Comparison of ENCODE assay signal across 28 cellular contexts in the genomic region with DNA sequence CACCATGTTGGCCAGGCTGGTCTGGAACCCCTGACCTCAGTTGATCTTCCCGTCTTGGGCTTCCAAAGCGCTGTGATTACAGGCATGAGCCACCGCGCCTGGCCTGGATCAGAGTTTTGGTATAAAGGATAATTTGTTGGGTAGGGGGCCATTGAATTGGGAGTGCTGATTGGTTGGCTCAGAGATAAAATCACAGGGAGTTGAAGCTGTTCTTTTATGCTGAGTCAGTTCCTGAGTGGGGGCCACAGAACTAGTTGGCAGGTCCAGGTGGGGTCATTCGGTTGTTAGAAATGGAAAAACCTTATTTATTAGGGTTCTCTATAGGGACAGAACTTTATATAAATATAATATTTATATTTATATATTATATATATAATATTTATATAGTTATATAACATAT.
"Had no signal": no experiment of that assay in that cellular context is flagged by ENCODE, and none has a peak within 500 bp of the region (broad histone marks: within the 10 kb centered on the region; RNA-seq: fewer than 3 reads in every experiment).

No MANE protein-coding gene starts in this region.

- H3K27ac ChIP-seq: adrenal gland, body of pancreas, esophagus squamous epithelium, gastroesophageal sphincter, heart right ventricle, hepatocyte had no signal

- H3K79me2 ChIP-seq: hepatocyte had no signal

- H3K4me3 Mint-ChIP-seq: activated CD4-positive, alpha-beta memory T cell treated with anti-CD3 and anti-CD28 coated beads for 36 hours; activated CD4-positive, alpha-beta T cell treated with anti-CD3 and anti-CD28 coated beads for 36 hours; activated CD4-positive, alpha-beta T cell treated with anti-CD3 and anti-CD28 coated beads, Interleukin-2, amount 10 ng/mL, durations not matched to agents 24 days and 14 days; activated naive CD4-positive, alpha-beta T cell treated with anti-CD3 and anti-CD28 coated beads, Interleukin-2, amount 10 ng/mL, durations not matched to agents 7 days and 5 days; activated T-cell treated with anti-CD3 and anti-CD28 coated beads, Interleukin-2, amount 50 U/mL, for 72 hours; effector memory CD8-positive, alpha-beta T cell had no signal

- ATAC-seq: activated CD4-positive, alpha-beta T cell treated with anti-CD3 and anti-CD28 coated beads for 36 hours; activated naive CD4-positive, alpha-beta T cell treated with anti-CD3 and anti-CD28 coated beads, Interleukin-2, amount 50 U/mL, for 72 hours; activated T-cell treated with anti-CD3 and anti-CD28 coated beads, Interleukin-2, amount 50 U/mL, for 72 hours; body of pancreas; effector memory CD8-positive, alpha-beta T cell; gastroesophageal sphincter; heart right ventricle had no signal

- H3K9me3 ChIP-seq: adrenal gland, body of pancreas, esophagus squamous epithelium, gastroesophageal sphincter, heart right ventricle had no signal

- H3K4me3 ChIP-seq: adrenal gland, body of pancreas, esophagus squamous epithelium, gastroesophageal sphincter, heart right ventricle, hepatocyte had no signal

- H3K36me3 Mint-ChIP-seq: activated CD4-positive, alpha-beta memory T cell treated with anti-CD3 and anti-CD28 coated beads for 36 hours; activated naive CD4-positive, alpha-beta T cell treated with anti-CD3 and anti-CD28 coated beads, Interleukin-2, amount 50 U/mL, for 72 hours had no signal

- H3K4me2 ChIP-seq: hepatocyte had no signal

- H3K36me3 ChIP-seq: adrenal gland, gastroesophageal sphincter, heart right ventricle had no signal

- FAIRE-seq: colon had no signal

- H3K27ac Mint-ChIP-seq: activated CD4-positive, alpha-beta memory T cell treated with anti-CD3 and anti-CD28 coated beads for 36 hours; activated CD4-positive, alpha-beta T cell treated with anti-CD3 and anti-CD28 coated beads for 36 hours; activated CD4-positive, alpha-beta T cell treated with anti-CD3 and anti-CD28 coated beads, Interleukin-2, amount 10 ng/mL, durations not matched to agents 24 days and 14 days; activated naive CD4-positive, alpha-beta T cell treated with anti-CD3 and anti-CD28 coated beads, Interleukin-2, amount 10 ng/mL, durations not matched to agents 7 days and 5 days; activated naive CD4-positive, alpha-beta T cell treated with anti-CD3 and anti-CD28 coated beads, Interleukin-2, amount 50 U/mL, for 72 hours; activated T-cell treated with anti-CD3 and anti-CD28 coated beads, Interleukin-2, amount 50 U/mL, for 72 hours; effector memory CD8-positive, alpha-beta T cell had no signal

- DNase-seq: activated CD4-positive, alpha-beta memory T cell treated with anti-CD3 and anti-CD28 coated beads for 36 hours; activated CD4-positive, alpha-beta T cell treated with anti-CD3 and anti-CD28 coated beads for 36 hours; activated CD4-positive, alpha-beta T cell treated with anti-CD3 and anti-CD28 coated beads, Interleukin-2, amount 10 ng/mL, durations not matched to agents 24 days and 14 days; activated CD4-positive, CD25-positive, alpha-beta regulatory T cell; activated CD4-positive, CD25-positive, alpha-beta regulatory T cell treated with anti-CD3 and anti-CD28 coated beads, Interleukin-2, amount 50 U/mL, for 72 hours; activated CD8-positive, alpha-beta memory T cell treated with anti-CD3 and anti-CD28 coated beads for 24 hours; activated gamma-delta T cell; activated naive CD4-positive, alpha-beta T cell; activated naive CD4-positive, alpha-beta T cell treated with anti-CD3 and anti-CD28 coated beads, Interleukin-2, amount 10 ng/mL, durations not matched to agents 7 days and 5 days; activated T-cell treated with anti-CD3 and anti-CD28 coated beads, Interleukin-2, amount 50 U/mL, for 72 hours; adrenal gland; amygdala; aorta; body of pancreas; caudate nucleus; cortex of kidney; dermis blood vessel endothelial cell; effector CD4-positive, alpha-beta T cell; effector memory CD8-positive, alpha-beta T cell; erythroblast; esophagus squamous epithelium; foreskin melanocyte; heart right ventricle; T-helper 2 cell had no signal

- H3K27me3 Mint-ChIP-seq: activated CD4-positive, alpha-beta memory T cell treated with anti-CD3 and anti-CD28 coated beads for 36 hours; activated CD4-positive, alpha-beta T cell treated with anti-CD3 and anti-CD28 coated beads for 36 hours; activated CD4-positive, alpha-beta T cell treated with anti-CD3 and anti-CD28 coated beads, Interleukin-2, amount 10 ng/mL, durations not matched to agents 24 days and 14 days; activated naive CD4-positive, alpha-beta T cell treated with anti-CD3 and anti-CD28 coated beads, Interleukin-2, amount 10 ng/mL, durations not matched to agents 7 days and 5 days; effector memory CD8-positive, alpha-beta T cell had no signal

- H3K27me3 ChIP-seq: adrenal gland, body of pancreas, esophagus squamous epithelium, gastroesophageal sphincter, heart right ventricle, hepatocyte had no signal

- H2AFZ ChIP-seq: hepatocyte had no signal

- H3K9me3 Mint-ChIP-seq: activated CD4-positive, alpha-beta memory T cell treated with anti-CD3 and anti-CD28 coated beads for 36 hours; activated CD4-positive, alpha-beta T cell treated with anti-CD3 and anti-CD28 coated beads, Interleukin-2, amount 10 ng/mL, durations not matched to agents 24 days and 14 days; activated naive CD4-positive, alpha-beta T cell treated with anti-CD3 and anti-CD28 coated beads, Interleukin-2, amount 10 ng/mL, durations not matched to agents 7 days and 5 days; activated naive CD4-positive, alpha-beta T cell treated with anti-CD3 and anti-CD28 coated beads, Interleukin-2, amount 50 U/mL, for 72 hours; activated T-cell treated with anti-CD3 and anti-CD28 coated beads, Interleukin-2, amount 50 U/mL, for 72 hours; effector memory CD8-positive, alpha-beta T cell had no signal
